Comparison of ENCODE assay signal across 12 cellular contexts in genomic region chr3:42094128-42094527, GRCh38. TPM values are rescaled to one million over a fixed set of nuclear protein-coding genes. Genes with fewer than 3 reads are reported as not detected.
DNase-seq lines count a peak whose midpoint lies in the region; ATAC-seq and TF ChIP-seq lines count a peak whose summit lies in the region.
"Had no signal": no experiment of that assay in that cellular context is flagged by ENCODE, and none has a peak within 500 bp of the region (broad histone marks: within the 10 kb centered on the region; RNA-seq: fewer than 3 reads in every experiment).

No MANE protein-coding gene starts in this region.

- no peaks in the 10 kb centered on the region for H3K9me3 Mint-ChIP-seq in progenitor cell of endocrine pancreas (ENCODE audit: low read depth)

- peak overlapping the region in 3 of 4 donors; percentile 48 to 58 (median 55) for H3K27ac ChIP-seq in gastroesophageal sphincter
- H3K27ac ChIP-seq: brain microvascular endothelial cell, Peyer's patch had no signal

- 40 to 76% methylated on average over 1 to 3 of the region's 4 CpGs for WGBS in gastroesophageal sphincter (ENCODE audit: low coverage in 1 of 2), 2 donors

- peak; percentile 75 for ATAC-seq in GM18498 (IDR thresholded peaks at IDR 0.05; ENCODE audit: unreplicated experiment)
- ATAC-seq in GM21381 (IDR thresholded peaks at IDR 0.05; ENCODE audit: unreplicated experiment) = peak; percentile 71
- peak; percentile 55 for ATAC-seq in HG03175 (IDR thresholded peaks at IDR 0.05; ENCODE audit: unreplicated experiment)
- ATAC-seq in gastroesophageal sphincter = no peak
- no peak for ATAC-seq in HG03280 (IDR thresholded peaks at IDR 0.05; ENCODE audit: unreplicated experiment)

- peaks cover 0 to 12% of the 10 kb centered on the region in 2 donors for H3K36me3 ChIP-seq in gastroesophageal sphincter
- H3K36me3 ChIP-seq: Peyer's patch had no signal

- H3K4me1 ChIP-seq in gastroesophageal sphincter = peaks cover 2 to 87% (median 19%) of the 10 kb centered on the region in 3 donors

- no peaks in the 10 kb centered on the region for H3K27me3 ChIP-seq in gastroesophageal sphincter
- H3K27me3 ChIP-seq: brain microvascular endothelial cell, Peyer's patch had no signal

- DNase-seq in A172 (ENCODE audit: low spot score) (no peak), middle frontal gyrus (ENCODE audit: extremely low spot score, low spot score) (no peak), progenitor cell of endocrine pancreas (ENCODE audit: low spot score, unreplicated experiment) (no peak)
- DNase-seq: activated CD4-positive, alpha-beta T cell treated with anti-CD3 and anti-CD28 coated beads for 1 hour; brain microvascular endothelial cell; GOT3; Peyer's patch had no signal

- no peaks in the 10 kb centered on the region for H3K9me3 ChIP-seq in gastroesophageal sphincter
- H3K9me3 ChIP-seq: Peyer's patch had no signal

- peaks cover 9% of the 10 kb centered on the region for H3K36me3 Mint-ChIP-seq in progenitor cell of endocrine pancreas (ENCODE audit: insufficient read depth)

- H3K27me3 Mint-ChIP-seq in progenitor cell of endocrine pancreas = no peaks in the 10 kb centered on the region

- TF ChIP-seq CTCF in gastroesophageal sphincter (IDR thresholded peaks at IDR 0.05) (no peak), progenitor cell of endocrine pancreas (IDR thresholded peaks at IDR 0.05; ENCODE audit: unreplicated experiment) (no peak)

- no peak overlapping the region for H3K4me3 Mint-ChIP-seq in progenitor cell of endocrine pancreas (ENCODE audit: low read depth)

- TF ChIP-seq POLR2A in gastroesophageal sphincter (IDR thresholded peaks at IDR 0.05) = no peak

- H3K4me3 ChIP-seq in gastroesophageal sphincter = no peak overlapping the region
- H3K4me3 ChIP-seq: Peyer's patch had no signal

- H3K27ac Mint-ChIP-seq in progenitor cell of endocrine pancreas = no peak overlapping the region

- H3K4me1 Mint-ChIP-seq in progenitor cell of endocrine pancreas (ENCODE audit: low read depth) = peaks cover 1% of the 10 kb centered on the region

- TF ChIP-seq EP300 in gastroesophageal sphincter (IDR thresholded peaks at IDR 0.05) = no peak

RNA-seq across cellular contexts. Expression of gene TRAK1, which starts 3.0 kb away (rescaled TPM):
- total RNA-seq in gastroesophageal sphincter (10 to 100 TPM; 37.4 to 89.5 (median 53.0) TPM), progenitor cell of endocrine pancreas (53.8 and 55.5 TPM in 2 replicates)
- 10.3 and 10.6 TPM in 2 replicates for total RNA-seq in A172 (2014; rRNA removed; shearing (Covaris generic))

Comparison
In these comparisons a context has a peak if more than half of its experiments do, and no peak if none do; other contexts are left out.
1. ATAC-seq: peak in GM18498 (single experiment), GM21381 (single experiment) and HG03175 (single experiment); none in gastroesophageal sphincter (single experiment) and HG03280 (single experiment).